ENCODE assay signal across 9 cellular contexts in genomic region chr7:55517191-55517633, GRCh38. TPM values are rescaled to one million over a fixed set of nuclear protein-coding genes. Genes with fewer than 3 reads are reported as not detected.
DNase-seq lines count a peak whose midpoint lies in the region; ATAC-seq and TF ChIP-seq lines count a peak whose summit lies in the region.
"Had no signal": no experiment of that assay in that cellular context is flagged by ENCODE, and none has a peak within 500 bp of the region (broad histone marks: within the 10 kb centered on the region; RNA-seq: fewer than 3 reads in every experiment).

No MANE protein-coding gene starts in this region.

- H3K9me3 ChIP-seq in OCI-LY1 (ENCODE audit: low read length) = no peaks in the 10 kb centered on the region
- H3K9me3 ChIP-seq in MG63 = no peaks in the 10 kb centered on the region

- peak overlapping the region; percentile 26; the same call in 1 of the 2 replicates for H3K4me2 ChIP-seq in OCI-LY1 (ENCODE audit: low read length)

- DNase-seq in stimulated activated CD4-positive, alpha-beta T cell treated with anti-CD3 and anti-CD28 coated beads, Interleukin-15, amount 100 ng/mL, for 48 hours (ENCODE audit: low read depth in 2 of 2) = peak; percentile 57 to 60
- DNase-seq in omental fat pad (ENCODE audit: low spot score) = no peak
- DNase-seq in Right ventricle myocardium superior = no peak
- no peak for DNase-seq in MG63
- no peak for DNase-seq in NCI-H2227 treated with DMSO at 0.1 percent for 48 hours (lab: John Stamatoyannopoulos, UW)

- H3K4me3 ChIP-seq in OCI-LY1 (ENCODE audit: low read depth, low read length, poor library complexity, severe bottlenecking) (no peak overlapping the region), MG63 (no peak overlapping the region)

- H4K20me1 ChIP-seq in OCI-LY1 (ENCODE audit: insufficient read depth, low read length) = no peaks in the 10 kb centered on the region

- peak; percentile 86 for ATAC-seq in GM18909 (IDR thresholded peaks at IDR 0.05; ENCODE audit: poor library complexity, unreplicated experiment)
- peak; percentile 76 for ATAC-seq in HG02642 (IDR thresholded peaks at IDR 0.05; ENCODE audit: poor library complexity, unreplicated experiment)
- no peak for ATAC-seq in omental fat pad (ENCODE audit: low FRiP score)
- ATAC-seq in Right ventricle myocardium superior (ENCODE audit: poor library complexity) = no peak

- H2AFZ ChIP-seq in OCI-LY1 (ENCODE audit: low read length) = no peak overlapping the region

- peaks cover 100% of the 10 kb centered on the region for H3K4me1 ChIP-seq in OCI-LY1 (ENCODE audit: insufficient read depth, low read length, severe bottlenecking)

- TF ChIP-seq CTCF in OCI-LY1 (IDR thresholded peaks at IDR 0.05; ENCODE audit: low read length) (no peak), omental fat pad (IDR thresholded peaks at IDR 0.05) (no peak)

- peak overlapping the region; percentile 27; the same call in 1 of the 2 replicates for H3K9ac ChIP-seq in OCI-LY1 (ENCODE audit: low read length)

- peaks cover 74% of the 10 kb centered on the region for H3K36me3 ChIP-seq in OCI-LY1 (ENCODE audit: insufficient read depth, low read length)
- 0 out of 2 replicates have a peak, but pooled peaks cover 2% of the 10 kb centered on the region for H3K36me3 ChIP-seq in MG63

- peaks cover 7% of the 10 kb centered on the region; the same call in 1 of the 2 replicates for H3F3A ChIP-seq in OCI-LY1 (ENCODE audit: insufficient read depth, low read length)

- peaks cover 15% of the 10 kb centered on the region for H3K79me2 ChIP-seq in OCI-LY1 (ENCODE audit: insufficient read depth, low read length)

- intact Hi-C loops in Right ventricle myocardium superior (cut with DNase I) = no loop called here

- H3K9me2 ChIP-seq in OCI-LY1 (ENCODE audit: low read depth, low read length) = no peaks in the 10 kb centered on the region

- peak overlapping the region; percentile 92 for H3K27ac ChIP-seq in OCI-LY1 (ENCODE audit: low read depth, low read length, poor library complexity, severe bottlenecking)
- H3K27ac ChIP-seq: epithelial cell of prostate had no signal

- H3K27me3 ChIP-seq in OCI-LY1 (ENCODE audit: insufficient read depth, low read length) (no peaks in the 10 kb centered on the region), MG63 (no peaks in the 10 kb centered on the region)

RNA-seq across cellular contexts. Expression of gene VOPP1, which starts 55.1 kb away (rescaled TPM):
- total RNA-seq in omental fat pad (10 to 100 TPM; 31.3 to 64.0 (median 57.9) TPM), Right ventricle myocardium superior (21.8 TPM)
- total RNA-seq in MG63 (2014; rRNA removed; shearing (Covaris generic); ENCODE audit: low replicate concordance) = 45.4 and 56.4 TPM in 2 replicates

Comparison
In these comparisons a context has a peak if more than half of its experiments do, and no peak if none do; other contexts are left out.
1. ATAC-seq: peak in GM18909 (single experiment) and HG02642 (single experiment); none in omental fat pad (single experiment) and Right ventricle myocardium superior (single experiment).
2. DNase-seq: peak in stimulated activated CD4-positive, alpha-beta T cell treated with anti-CD3 and anti-CD28 coated beads, Interleukin-15, amount 100 ng/mL, for 48 hours (2 of 2); none in omental fat pad (single experiment), Right ventricle myocardium superior (single experiment), MG63 (single experiment) and NCI-H2227 treated with DMSO at 0.1 percent for 48 hours (single experiment).